In the genomic region with DNA sequence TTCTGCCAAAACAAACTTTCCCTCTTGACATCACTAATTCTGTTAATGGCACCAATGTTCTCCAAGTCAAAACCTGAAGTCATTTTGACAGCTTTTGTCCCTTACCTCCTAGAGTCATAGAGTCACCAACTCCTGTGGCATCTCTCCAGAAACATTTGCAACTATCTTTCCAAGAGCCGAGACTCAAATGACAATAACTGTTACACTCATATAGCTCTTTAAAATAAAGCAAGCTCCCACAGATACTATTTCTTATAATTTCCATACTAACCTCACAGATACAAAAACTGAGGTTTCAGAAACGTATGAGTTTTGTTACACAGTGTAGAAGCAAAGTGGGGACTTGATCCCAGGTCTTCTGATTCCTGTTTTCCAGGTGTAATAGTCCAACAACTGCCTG, we compare ENCODE assay signal across 19 cellular contexts. TPM values are rescaled to one million over a fixed set of nuclear protein-coding genes. Genes with fewer than 3 reads are reported as not detected.
A peak's percentile ranks its signal among the peaks of the same experiment; 100 is the strongest.
DNase-seq lines count a peak whose midpoint lies in the region; ATAC-seq and TF ChIP-seq lines count a peak whose summit lies in the region.
"Had no signal": no experiment of that assay in that cellular context is flagged by ENCODE, and none has a peak within 500 bp of the region (broad histone marks: within the 10 kb centered on the region; RNA-seq: fewer than 3 reads in every experiment).

No MANE protein-coding gene starts in this region.

- peak overlapping the region; percentile 85 for H3K4me3 Mint-ChIP-seq in natural killer cell treated with Interleukin-12 subunit alpha and Interleukin-12 subunit beta and Interleukin-15 and Interleukin-18, amount 100 ng/mL, for 72 hours
- H3K4me3 Mint-ChIP-seq in natural killer cell: no peak overlapping the region
- H3K4me3 Mint-ChIP-seq in central memory CD8-positive, alpha-beta T cell: peak overlapping the region; percentile 72
- H3K4me3 Mint-ChIP-seq: B cell, IgD-negative memory B cell, WTC11 had no signal

- DNase-seq in activated CD4-positive, CD25-positive, alpha-beta regulatory T cell (lab: John Stamatoyannopoulos, UW): no peak
- DNase-seq in natural killer cell treated with Interleukin-12 subunit alpha and Interleukin-12 subunit beta and Interleukin-15 and Interleukin-18, amount 100 ng/mL, for 72 hours (ENCODE audit: low spot score): no peak
- DNase-seq in natural killer cell: no peak
- DNase-seq in central memory CD8-positive, alpha-beta T cell (ENCODE audit: low spot score in 2 of 2): no peak
- DNase-seq in NK-92 treated with Interleukin-12 subunit alpha and Interleukin-12 subunit beta, amount 100 ng/mL, for 24 hours (lab: John Stamatoyannopoulos, UW): no peak
- no peak for DNase-seq in left lobe of liver (ENCODE audit: low spot score)
- DNase-seq in AG08396 (ENCODE audit: low spot score): no peak
- DNase-seq: Calu3; gastrocnemius medialis; NCI-H2081 treated with DMSO at 0.1 percent for 48 hours; nucleus accumbens; stimulated activated CD4-positive, alpha-beta T cell treated with anti-CD3 and anti-CD28 coated beads, Interleukin-4, amount 100 ng/mL, for 24 hours; stomach; T-helper 9 cell had no signal

- H3K9me3 Mint-ChIP-seq in natural killer cell treated with Interleukin-12 subunit alpha and Interleukin-12 subunit beta and Interleukin-15 and Interleukin-18, amount 100 ng/mL, for 72 hours: no peaks in the 10 kb centered on the region
- peaks cover 0 to 2% of the 10 kb centered on the region in 2 donors for H3K9me3 Mint-ChIP-seq in natural killer cell
- no peaks in the 10 kb centered on the region for H3K9me3 Mint-ChIP-seq in central memory CD8-positive, alpha-beta T cell

- peak; percentile 6 to 39 for ATAC-seq in activated CD4-positive, CD25-positive, alpha-beta regulatory T cell treated with anti-CD3 and anti-CD28 coated beads, Interleukin-2, amount 50 U/mL, for 24 hours
- ATAC-seq in natural killer cell treated with Interleukin-12 subunit alpha and Interleukin-12 subunit beta and Interleukin-15 and Interleukin-18, amount 100 ng/mL, for 72 hours: peak in 1 of 2 donors; percentile 3
- ATAC-seq in natural killer cell (no peak), left lobe of liver (no peak)
- no peak for ATAC-seq in central memory CD8-positive, alpha-beta T cell (replicated peaks; ENCODE audit: extremely low read depth, poor library complexity, severe bottlenecking)
- ATAC-seq: esophagus mucosa, gastrocnemius medialis, WTC11 had no signal

- no peaks in the 10 kb centered on the region for H3K27me3 Mint-ChIP-seq in natural killer cell treated with Interleukin-12 subunit alpha and Interleukin-12 subunit beta and Interleukin-15 and Interleukin-18, amount 100 ng/mL, for 72 hours
- H3K27me3 Mint-ChIP-seq in natural killer cell (ENCODE audit: low read depth in 2 of 2): no peaks in the 10 kb centered on the region
- no peaks in the 10 kb centered on the region for H3K27me3 Mint-ChIP-seq in central memory CD8-positive, alpha-beta T cell

- intact Hi-C loops in natural killer cell (cut with micrococcal nuclease): no loop called here

- H3K4me1 Mint-ChIP-seq in natural killer cell treated with Interleukin-12 subunit alpha and Interleukin-12 subunit beta and Interleukin-15 and Interleukin-18, amount 100 ng/mL, for 72 hours (ENCODE audit: low read depth in 2 of 2): peaks cover 76 to 87% of the 10 kb centered on the region in 2 donors
- peaks cover 94 to 98% of the 10 kb centered on the region in 2 donors for H3K4me1 Mint-ChIP-seq in natural killer cell
- H3K4me1 Mint-ChIP-seq in central memory CD8-positive, alpha-beta T cell: peaks cover 84% of the 10 kb centered on the region

- H3K36me3 Mint-ChIP-seq in natural killer cell treated with Interleukin-12 subunit alpha and Interleukin-12 subunit beta and Interleukin-15 and Interleukin-18, amount 100 ng/mL, for 72 hours: peaks cover 14% of the 10 kb centered on the region
- H3K36me3 Mint-ChIP-seq in natural killer cell: no peaks in the 10 kb centered on the region
- peaks cover 19% of the 10 kb centered on the region for H3K36me3 Mint-ChIP-seq in central memory CD8-positive, alpha-beta T cell (ENCODE audit: insufficient read depth)
- H3K36me3 Mint-ChIP-seq: IgD-negative memory B cell had no signal

- peak overlapping the region in 1 of 2 donors; percentile 95 for H3K27ac Mint-ChIP-seq in natural killer cell treated with Interleukin-12 subunit alpha and Interleukin-12 subunit beta and Interleukin-15 and Interleukin-18, amount 100 ng/mL, for 72 hours
- H3K27ac Mint-ChIP-seq in natural killer cell: peak overlapping the region in 1 of 2 donors; percentile 96
- peak overlapping the region; percentile 94 for H3K27ac Mint-ChIP-seq in central memory CD8-positive, alpha-beta T cell (ENCODE audit: low read depth)
- H3K27ac Mint-ChIP-seq: B cell, WTC11 had no signal

- TF ChIP-seq CTCF in natural killer cell (IDR thresholded peaks at IDR 0.05): no peak

RNA-seq across cellular contexts. Expression of a gene that starts 18.3 kb away (rescaled TPM):
- total RNA-seq in natural killer cell treated with Interleukin-12 subunit alpha and Interleukin-12 subunit beta and Interleukin-15 and Interleukin-18, amount 100 ng/mL, for 72 hours: 10 to 100 TPM; 11.6 to 24.0 TPM
- total RNA-seq in natural killer cell: 10 to 100 TPM; 48.3 to 50.7 (median 48.5) TPM
- total RNA-seq in left lobe of liver: 0.40 TPM

Comparison
In these comparisons a context has a peak if more than half of its experiments do, and no peak if none do; other contexts are left out.
1. ATAC-seq: peak in activated CD4-positive, CD25-positive, alpha-beta regulatory T cell treated with anti-CD3 and anti-CD28 coated beads, Interleukin-2, amount 50 U/mL, for 24 hours (2 of 2); none in natural killer cell (0 of 3), central memory CD8-positive, alpha-beta T cell (single experiment) and left lobe of liver (single experiment).